Comparison of ENCODE assay signal across 12 cellular contexts in the genomic region with DNA sequence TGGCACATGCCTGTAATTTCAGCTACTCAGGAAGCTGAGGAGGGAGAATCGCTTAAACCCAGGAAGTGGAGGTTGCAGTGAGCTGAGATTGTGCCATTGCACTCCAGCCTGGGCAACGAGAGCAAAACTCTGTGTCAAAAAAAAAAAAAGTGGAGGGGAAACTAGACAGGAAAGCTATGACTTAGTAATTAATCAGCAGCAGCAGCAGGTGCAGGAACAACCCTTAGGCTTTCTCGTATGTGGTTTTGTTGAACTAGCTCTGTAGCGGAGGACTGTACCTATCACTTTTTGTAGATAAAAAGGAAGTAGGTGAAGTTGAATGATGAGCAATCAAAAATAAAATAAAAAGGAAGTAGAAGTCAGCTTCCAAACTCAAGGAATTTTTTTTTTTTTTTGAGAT.
DNase-seq lines count a peak whose midpoint lies in the region; ATAC-seq and TF ChIP-seq lines count a peak whose summit lies in the region.
"Had no signal": no experiment of that assay in that cellular context is flagged by ENCODE, and none has a peak within 500 bp of the region (broad histone marks: within the 10 kb centered on the region; RNA-seq: fewer than 3 reads in every experiment).

No MANE protein-coding gene starts in this region.

- H3K9me2 ChIP-seq in PC-3 (replicated peaks; ENCODE audit: low read length): no peaks in the 10 kb centered on the region

- no peaks in the 10 kb centered on the region for H3K27me3 ChIP-seq in PC-3 (ENCODE audit: low read length)
- H3K27me3 ChIP-seq: SJSA1 had no signal

- no peaks in the 10 kb centered on the region for H3K36me3 ChIP-seq in PC-3 (ENCODE audit: low read depth, low read length)
- H3K36me3 ChIP-seq: SJSA1 had no signal

- H3K4me3 ChIP-seq in PC-3 (ENCODE audit: low read length): no peak overlapping the region
- H3K4me3 ChIP-seq: SJSA1 had no signal

- H3K36me3 Mint-ChIP-seq in CD14-positive monocyte: no peaks in the 10 kb centered on the region
- peaks cover 2% of the 10 kb centered on the region for H3K36me3 Mint-ChIP-seq in central memory CD8-positive, alpha-beta T cell (ENCODE audit: insufficient read depth)

- ATAC-seq in GM21423 (IDR thresholded peaks at IDR 0.05; ENCODE audit: unreplicated experiment) (peak; percentile 48), PC-3 (0 out of 2 replicates have a peak, but pooled peaks have one; percentile 22), HG02678 (IDR thresholded peaks at IDR 0.05; ENCODE audit: unreplicated experiment) (no peak), HG02970 (IDR thresholded peaks at IDR 0.05; ENCODE audit: low FRiP score, unreplicated experiment) (no peak)
- peak; percentile 43 for ATAC-seq in central memory CD8-positive, alpha-beta T cell (replicated peaks; ENCODE audit: extremely low read depth, poor library complexity, severe bottlenecking)
- ATAC-seq: esophagus mucosa, left colon had no signal

- no peaks in the 10 kb centered on the region for H4K20me1 ChIP-seq in PC-3 (ENCODE audit: low read length)

- H3K4me1 Mint-ChIP-seq in CD14-positive monocyte: peaks cover 15% of the 10 kb centered on the region
- H3K4me1 Mint-ChIP-seq in central memory CD8-positive, alpha-beta T cell: no peaks in the 10 kb centered on the region

- H3K4me2 ChIP-seq in PC-3 (ENCODE audit: low read length): no peak overlapping the region

- POLR2A ChIA-PET in PC-3 (lab: Charles Lee; ENCODE audit: unreplicated experiment): no interaction called here

- peaks cover 0 to 17% (median 7%) of the 10 kb centered on the region in 7 donors for H3K9me3 Mint-ChIP-seq in CD14-positive monocyte
- no peaks in the 10 kb centered on the region for H3K9me3 Mint-ChIP-seq in central memory CD8-positive, alpha-beta T cell

- no peaks in the 10 kb centered on the region for H3F3A ChIP-seq in PC-3 (ENCODE audit: low read length, unreplicated experiment)

- CTCF ChIA-PET in PC-3 (lab: Charles Lee): no interaction called here

- no peaks in the 10 kb centered on the region for H3K9me3 ChIP-seq in PC-3 (ENCODE audit: low read length)
- H3K9me3 ChIP-seq: SJSA1 had no signal

- BruUV-seq in PC-3 (replicated peaks; lab: Mats Ljungman, UMichigan): no TSS peak

- H3K4me3 Mint-ChIP-seq in CD14-positive monocyte: peak overlapping the region; percentile 62 to 91
- H3K4me3 Mint-ChIP-seq in central memory CD8-positive, alpha-beta T cell: peak overlapping the region; percentile 60

- intact Hi-C loops in CD14-positive monocyte (cut with micrococcal nuclease): no loop called here
- intact Hi-C loops in PC-3 (cut with micrococcal nuclease): no loop called here

- no peak overlapping the region for H3K9ac ChIP-seq in PC-3 (ENCODE audit: low read length)

- H3K27ac ChIP-seq in PC-3 (ENCODE audit: low read length): no peak overlapping the region
- H3K27ac ChIP-seq: SJSA1 had no signal

- no peaks in the 10 kb centered on the region for H3K79me2 ChIP-seq in PC-3 (ENCODE audit: low read length)

- TF ChIP-seq CTCF in CD14-positive monocyte (IDR thresholded peaks at IDR 0.05) (no peak), PC-3 (conservative IDR thresholded peaks at IDR 0.05; ENCODE audit: low read depth, low read length) (no peak)

- H3K27ac Mint-ChIP-seq in CD14-positive monocyte: peak overlapping the region in 6 of 7 donors; percentile 43 to 85 (median 76)
- H3K27ac Mint-ChIP-seq in central memory CD8-positive, alpha-beta T cell (ENCODE audit: low read depth): no peak overlapping the region

- no peak for DNase-seq in CD14-positive monocyte (ENCODE audit: low spot score)
- DNase-seq in PC-3: peak; percentile 7
- no peak for DNase-seq in central memory CD8-positive, alpha-beta T cell (ENCODE audit: low spot score in 2 of 2)
- DNase-seq in mesenteric fat pad (ENCODE audit: low spot score): no peak
- DNase-seq in NCI-H2081 treated with DMSO at 0.1 percent for 48 hours (lab: John Stamatoyannopoulos, UW): no peak
- DNase-seq: activated gamma-delta T cell treated with Interleukin-2 at 50 U/mL for 16 hours, left colon had no signal

- H3K27me3 Mint-ChIP-seq in CD14-positive monocyte (ENCODE audit: low read depth in 3 of 3): peaks cover 3 to 14% (median 4%) of the 10 kb centered on the region in 3 donors
- no peaks in the 10 kb centered on the region for H3K27me3 Mint-ChIP-seq in central memory CD8-positive, alpha-beta T cell

- H2AFZ ChIP-seq in PC-3 (ENCODE audit: low read length): no peak overlapping the region

- no peaks in the 10 kb centered on the region for H3K4me1 ChIP-seq in PC-3 (ENCODE audit: insufficient read depth, low read length)
- H3K4me1 ChIP-seq: SJSA1 had no signal

Comparison
In these comparisons a context has a peak if more than half of its experiments do, and no peak if none do; other contexts are left out.
1. ATAC-seq: peak in GM21423 (single experiment), PC-3 (single experiment) and central memory CD8-positive, alpha-beta T cell (single experiment); none in HG02678 (single experiment) and HG02970 (single experiment).